7 cellular contexts compared by ENCODE assay signal in genomic region chr11:128318856-128319474, GRCh38.
DNase-seq lines count a peak whose midpoint lies in the region; ATAC-seq and TF ChIP-seq lines count a peak whose summit lies in the region.

No MANE protein-coding gene starts in this region.

- peak overlapping the region; percentile 22 for H3K4me3 Mint-ChIP-seq in activated naive CD4-positive, alpha-beta T cell treated with anti-CD3 and anti-CD28 coated beads for 36 hours

- H3K4me3 ChIP-seq in foreskin fibroblast (ENCODE audit: low read depth in 1 of 2, low read length in 2 of 2), result no peak overlapping the region

- peaks cover 30% of the 10 kb centered on the region for H3K36me3 Mint-ChIP-seq in activated naive CD4-positive, alpha-beta T cell treated with anti-CD3 and anti-CD28 coated beads for 36 hours (ENCODE audit: low read depth)

- peaks cover 82% of the 10 kb centered on the region for H3K4me1 Mint-ChIP-seq in activated naive CD4-positive, alpha-beta T cell treated with anti-CD3 and anti-CD28 coated beads for 36 hours (ENCODE audit: low read depth)

- intact Hi-C loops in activated naive CD4-positive, alpha-beta T cell treated with anti-CD3 and anti-CD28 coated beads for 36 hours (cut with micrococcal nuclease), result loop anchor here (1.0 to 5.0 kb wide), 10 partner anchors 10 to 267 kb away; no protein-coding TSS in a partner anchor

- peak; percentile 97 for DNase-seq in activated naive CD4-positive, alpha-beta T cell treated with anti-CD3 and anti-CD28 coated beads for 36 hours
- DNase-seq in stimulated activated CD8-positive, alpha-beta memory T cell treated with anti-CD3 and anti-CD28 coated beads, Interleukin-2, amount 100 ng/mL, for 1 hour (ENCODE audit: low read depth in 2 of 2), result peak; percentile 40 to 47
- no peak for DNase-seq in DMS53 (lab: John Stamatoyannopoulos, UW)
- no peak for DNase-seq in foreskin fibroblast
- DNase-seq in OCI-M2 (lab: John Stamatoyannopoulos, UW; ENCODE audit: unreplicated experiment), result no peak

- H3K27ac Mint-ChIP-seq in activated naive CD4-positive, alpha-beta T cell treated with anti-CD3 and anti-CD28 coated beads for 36 hours, result peak overlapping the region; percentile 87

- no peaks in the 10 kb centered on the region for H3K27me3 Mint-ChIP-seq in activated naive CD4-positive, alpha-beta T cell treated with anti-CD3 and anti-CD28 coated beads for 36 hours (ENCODE audit: low read depth)

- CTCF ChIA-PET in activated naive CD4-positive, alpha-beta T cell treated with anti-CD3 and anti-CD28 coated beads for 36 hours (lab: Charles Lee), result interaction anchor here (0.7 to 4.2 kb wide), 11 partner anchors 11 to 312 kb away, joined by 3 to 21 read pairs (median 4); no protein-coding TSS in a partner anchor

- TF ChIP-seq CTCF in foreskin fibroblast (IDR thresholded peaks at IDR 0.05; ENCODE audit: low read depth, low read length), result no peak

- ATAC-seq in GM19468 (IDR thresholded peaks at IDR 0.05; ENCODE audit: extremely low read depth, unreplicated experiment), result peak; percentile 71
- peak; percentile 90 for ATAC-seq in HG03469 (IDR thresholded peaks at IDR 0.05; ENCODE audit: unreplicated experiment)

- peaks cover 32% of the 10 kb centered on the region for H3K9me3 Mint-ChIP-seq in activated naive CD4-positive, alpha-beta T cell treated with anti-CD3 and anti-CD28 coated beads for 36 hours

Comparison
In these comparisons a context has a peak if more than half of its experiments do, and no peak if none do; other contexts are left out.
1. DNase-seq: peak in activated naive CD4-positive, alpha-beta T cell treated with anti-CD3 and anti-CD28 coated beads for 36 hours (single experiment) and stimulated activated CD8-positive, alpha-beta memory T cell treated with anti-CD3 and anti-CD28 coated beads, Interleukin-2, amount 100 ng/mL, for 1 hour (2 of 2); none in DMS53 (single experiment), foreskin fibroblast (0 of 2) and OCI-M2 (single experiment).